ENCODE assay signal across 1 cellular context in the genomic region with DNA sequence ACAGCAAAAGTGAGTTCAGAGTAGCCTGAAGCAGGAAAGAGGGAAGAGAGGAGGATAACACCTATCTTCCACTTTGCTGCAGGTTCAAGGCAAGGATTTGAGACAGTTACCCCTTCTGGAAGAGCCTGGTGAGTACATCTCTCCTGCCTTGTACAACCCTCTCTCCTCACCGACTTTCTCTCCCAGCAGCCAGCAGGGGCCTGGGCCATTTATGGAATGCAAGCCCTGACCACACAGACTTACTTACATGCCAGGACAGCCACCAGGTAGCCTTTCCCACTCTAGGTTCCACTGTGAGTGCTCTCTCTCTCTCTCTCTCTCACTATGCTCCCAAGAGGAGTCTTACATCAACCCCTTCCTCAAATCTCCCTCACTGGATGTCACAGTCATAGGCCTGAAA.
TF ChIP-seq lines count a peak whose summit lies in the region.

No MANE protein-coding gene starts in this region.

TF ChIP-seq in HepG2, 621 proteins besides CTCF, POLR2A, EP300 and RAD21:
- TF ChIP-seq SAP130 (CRISPR knock-in tag; IDR thresholded peaks at IDR 0.05; ENCODE audit: low read depth) (no peak), ZNF839 (CRISPR knock-in tag; IDR thresholded peaks at IDR 0.05; ENCODE audit: borderline replicate concordance) (no peak), ZNF263 (CRISPR knock-in tag; IDR thresholded peaks at IDR 0.05) (no peak), ZSCAN30 (CRISPR knock-in tag; IDR thresholded peaks at IDR 0.05) (no peak), MAFK (conservative IDR thresholded peaks at IDR 0.05 in 1 of 2, IDR thresholded peaks at IDR 0.05 in 1 of 2; ENCODE audit: low read length in 2 of 2) (no peak), ARNTL (CRISPR knock-in tag; IDR thresholded peaks at IDR 0.05) (no peak), ZBTB14 (CRISPR knock-in tag; IDR thresholded peaks at IDR 0.05) (no peak)
